9 cellular contexts compared by ENCODE assay signal in the genomic region with DNA sequence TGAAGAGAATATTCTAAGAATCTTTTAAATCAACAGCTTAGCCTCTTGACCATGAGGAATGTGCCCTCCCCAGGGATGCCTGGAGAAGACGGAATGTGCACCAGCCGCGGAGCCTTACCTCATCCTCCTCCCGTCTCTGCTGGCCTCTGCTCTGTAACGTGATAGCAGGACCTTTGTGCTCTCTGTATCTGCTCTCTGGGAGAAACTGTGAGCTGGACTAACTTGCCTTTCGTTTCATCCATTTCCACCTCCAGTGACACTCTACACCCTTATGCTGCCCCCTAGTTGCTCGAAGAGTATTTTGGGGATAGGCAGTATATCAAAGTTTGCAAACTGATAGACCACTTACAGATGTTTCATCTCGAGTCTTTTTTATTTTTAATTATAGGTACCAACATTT.
A peak's percentile ranks its signal among the peaks of the same experiment; 100 is the strongest.
DNase-seq lines count a peak whose midpoint lies in the region; ATAC-seq and TF ChIP-seq lines count a peak whose summit lies in the region.
"Had no signal": no experiment of that assay in that cellular context is flagged by ENCODE, and none has a peak within 500 bp of the region (broad histone marks: within the 10 kb centered on the region; RNA-seq: fewer than 3 reads in every experiment).

No MANE protein-coding gene starts in this region.

- ATAC-seq in left lung, result peak; percentile 63
- ATAC-seq in stimulated activated effector memory CD8-positive, alpha-beta T cell treated with anti-CD3 and anti-CD28 coated beads, Interleukin-12 subunit alpha, Interleukin-12 subunit beta, amount 100 ng/mL, for 72 hours, result no peak

- no peak overlapping the region for H3K27ac Mint-ChIP-seq in stimulated activated effector memory CD8-positive, alpha-beta T cell treated with anti-CD3 and anti-CD28 coated beads, Interleukin-12 subunit alpha, Interleukin-12 subunit beta, amount 100 ng/mL, for 72 hours

- BruUV-seq in A673 (replicated peaks; lab: Mats Ljungman, UMichigan), result no TSS peak

- POLR2A ChIA-PET in A673 (lab: Charles Lee; ENCODE audit: low non-redundant PET), result no interaction called here

- no peak overlapping the region for H3K4me3 Mint-ChIP-seq in stimulated activated effector memory CD8-positive, alpha-beta T cell treated with anti-CD3 and anti-CD28 coated beads, Interleukin-12 subunit alpha, Interleukin-12 subunit beta, amount 100 ng/mL, for 72 hours

- TF ChIP-seq CTCF in A673 (conservative IDR thresholded peaks at IDR 0.05; ENCODE audit: low read depth, low read length) (peak; percentile 30; the same call in 1 of the 2 replicates), brain microvascular endothelial cell (IDR thresholded peaks at IDR 0.05; ENCODE audit: low read depth, low read length, missing control alignments) (peak; percentile 62), left lung (IDR thresholded peaks at IDR 0.05) (peak in 1 of 2 donors; percentile 36)

- CTCF ChIA-PET in A673 (lab: Charles Lee), result no interaction called here

- H3K4me1 Mint-ChIP-seq in stimulated activated effector memory CD8-positive, alpha-beta T cell treated with anti-CD3 and anti-CD28 coated beads, Interleukin-12 subunit alpha, Interleukin-12 subunit beta, amount 100 ng/mL, for 72 hours, result no peaks in the 10 kb centered on the region

- intact Hi-C loops in A673 (cut with micrococcal nuclease; ENCODE audit: unreplicated experiment), result no loop called here
- intact Hi-C loops in left lung (cut with DNase I), result no loop called here

- DNase-seq in A673 (ENCODE audit: low spot score) (no peak), HuH-7 (ENCODE audit: low spot score) (peak; percentile 13), brain microvascular endothelial cell (peak; percentile 90), left lung (no peak), epidermal melanocyte (ENCODE audit: insufficient read length, low spot score) (no peak), globus pallidus (ENCODE audit: low spot score) (no peak), NCI-H1105 treated with DMSO at 0.1 percent for 48 hours (lab: John Stamatoyannopoulos, UW) (no peak)
- no peak for DNase-seq in stimulated activated effector memory CD8-positive, alpha-beta T cell treated with anti-CD3 and anti-CD28 coated beads, Interleukin-12 subunit alpha, Interleukin-12 subunit beta, amount 100 ng/mL, for 72 hours (ENCODE audit: low spot score in 2 of 2)
- DNase-seq: stimulated activated CD4-positive, alpha-beta T cell treated with anti-CD3 and anti-CD28 coated beads, Interleukin-15, amount 100 ng/mL, for 24 hours had no signal

- H3K4me3 ChIP-seq in A673 (ENCODE audit: low read depth, low read length, poor library complexity, severe bottlenecking), result no peak overlapping the region
- no peak overlapping the region for H3K4me3 ChIP-seq in brain microvascular endothelial cell (ENCODE audit: low read depth, low read length)
- H3K4me3 ChIP-seq in left lung, result no peak overlapping the region

- H3K27ac ChIP-seq in A673 (ENCODE audit: low read depth, low read length, poor library complexity, severe bottlenecking), result no peak overlapping the region
- H3K27ac ChIP-seq in brain microvascular endothelial cell, result peak overlapping the region; percentile 29
- no peak overlapping the region for H3K27ac ChIP-seq in left lung

- peaks cover 7% of the 10 kb centered on the region for H3K9me3 ChIP-seq in A673 (ENCODE audit: low read depth, low read length, poor library complexity, severe bottlenecking)
- peaks cover 0 to 10% of the 10 kb centered on the region in 2 donors for H3K9me3 ChIP-seq in left lung

- in situ Hi-C loops in brain microvascular endothelial cell (cut with HindIII; ENCODE audit: low pct_ligation_motif_present, low sequenced_read_pairs), result no loop called here

- H3K36me3 ChIP-seq in A673 (ENCODE audit: insufficient read depth, low read length, poor library complexity, severe bottlenecking) (no peaks in the 10 kb centered on the region), brain microvascular endothelial cell (replicated peaks) (no peaks in the 10 kb centered on the region), left lung (no peaks in the 10 kb centered on the region)

- H3K4me1 ChIP-seq in A673 (ENCODE audit: insufficient read depth, low read length, poor library complexity, severe bottlenecking) (no peaks in the 10 kb centered on the region), left lung (no peaks in the 10 kb centered on the region)

- H3K27me3 ChIP-seq in A673 (replicated peaks; ENCODE audit: insufficient read depth, low read depth, low read length, poor library complexity), result no peaks in the 10 kb centered on the region
- H3K27me3 ChIP-seq in brain microvascular endothelial cell (replicated peaks), result no peaks in the 10 kb centered on the region
- H3K27me3 ChIP-seq in left lung, result no peaks in the 10 kb centered on the region

- no peaks in the 10 kb centered on the region for H3K36me3 Mint-ChIP-seq in stimulated activated effector memory CD8-positive, alpha-beta T cell treated with anti-CD3 and anti-CD28 coated beads, Interleukin-12 subunit alpha, Interleukin-12 subunit beta, amount 100 ng/mL, for 72 hours

- peaks cover 14% of the 10 kb centered on the region for H3K9me3 Mint-ChIP-seq in stimulated activated effector memory CD8-positive, alpha-beta T cell treated with anti-CD3 and anti-CD28 coated beads, Interleukin-12 subunit alpha, Interleukin-12 subunit beta, amount 100 ng/mL, for 72 hours

Comparison
In these comparisons a context has a peak if more than half of its experiments do, and no peak if none do; other contexts are left out.
1. DNase-seq: peak in HuH-7 (single experiment) and brain microvascular endothelial cell (single experiment); none in A673 (single experiment), left lung (0 of 2), epidermal melanocyte (single experiment), stimulated activated effector memory CD8-positive, alpha-beta T cell treated with anti-CD3 and anti-CD28 coated beads, Interleukin-12 subunit alpha, Interleukin-12 subunit beta, amount 100 ng/mL, for 72 hours (0 of 2), globus pallidus (single experiment) and NCI-H1105 treated with DMSO at 0.1 percent for 48 hours (single experiment).